29 cellular contexts compared by ENCODE assay signal in the genomic region with DNA sequence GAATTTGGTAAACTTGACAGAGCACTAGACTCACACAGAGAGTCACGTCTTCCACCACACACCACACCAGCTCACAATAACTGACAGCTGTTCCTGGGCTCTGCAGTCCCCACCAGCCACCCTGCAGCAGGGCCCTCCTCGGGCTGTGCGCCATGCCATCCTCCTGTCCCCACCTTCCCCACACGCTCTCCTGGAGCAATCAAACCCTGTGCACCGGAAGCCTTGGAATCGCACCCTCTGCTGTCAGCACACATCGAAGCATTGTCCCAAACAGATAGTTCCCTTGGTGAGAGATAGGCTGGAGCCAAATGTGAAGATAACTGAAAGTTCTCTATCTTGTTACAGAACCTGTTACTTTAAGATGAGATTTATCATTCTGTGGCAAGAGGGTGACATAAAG.
"Had no signal": no experiment of that assay in that cellular context is flagged by ENCODE, and none has a peak within 500 bp of the region (broad histone marks: within the 10 kb centered on the region; RNA-seq: fewer than 3 reads in every experiment).

No MANE protein-coding gene starts in this region.

- ATAC-seq: esophagus mucosa, foreskin keratinocyte, left lobe of liver, pancreas had no signal

- H3K36me3 Mint-ChIP-seq: activated naive CD4-positive, alpha-beta T cell treated with anti-CD3 and anti-CD28 coated beads, Interleukin-2, amount 10 ng/mL, durations not matched to agents 7 days and 5 days; activated naive CD8-positive, alpha-beta T cell treated with anti-CD3 and anti-CD28 coated beads, Interleukin-2, amount 10 ng/mL, durations not matched to agents 7 days and 5 days; brain; mesothelial cell of epicardium; naive B cell had no signal

- H3K27me3 Mint-ChIP-seq: activated CD4-positive, alpha-beta memory T cell treated with anti-CD3 and anti-CD28 coated beads, Interleukin-2, amount 10 ng/mL, durations not matched to agents 7 days and 5 days; activated naive CD4-positive, alpha-beta T cell treated with anti-CD3 and anti-CD28 coated beads, Interleukin-2, amount 10 ng/mL, durations not matched to agents 7 days and 5 days had no signal

- H3K27me3 ChIP-seq: ascending aorta, foreskin keratinocyte, heart left ventricle, pancreas, tibial nerve had no signal

- H3K4me1 ChIP-seq: ascending aorta, foreskin keratinocyte, pancreas, prostate gland, spleen, tibial nerve had no signal

- H3K4me3 Mint-ChIP-seq: activated CD4-positive, alpha-beta memory T cell treated with anti-CD3 and anti-CD28 coated beads, Interleukin-2, amount 10 ng/mL, durations not matched to agents 7 days and 5 days; activated CD4-positive, alpha-beta T cell treated with anti-CD3 and anti-CD28 coated beads, Interleukin-2, amount 10 ng/mL, durations not matched to agents 24 days and 14 days; activated naive CD4-positive, alpha-beta T cell treated with anti-CD3 and anti-CD28 coated beads, Interleukin-2, amount 10 ng/mL, durations not matched to agents 7 days and 5 days; activated naive CD8-positive, alpha-beta T cell treated with anti-CD3 and anti-CD28 coated beads, Interleukin-2, amount 10 ng/mL, durations not matched to agents 7 days and 5 days; activated T-cell treated with anti-CD3 and anti-CD28 coated beads, Interleukin-2, amount 50 U/mL, for 24 hours; brain; mesothelial cell of epicardium; naive B cell; nephron progenitor cell; T-helper 1 cell treated with Interleukin-12 subunit alpha and Interleukin-12 subunit beta and Interleukin-4 antibody, amounts not matched to agents 30 μg/mL and 1 μg/mL, for 36 hours had no signal

- H3K4me1 Mint-ChIP-seq: activated CD4-positive, alpha-beta memory T cell treated with anti-CD3 and anti-CD28 coated beads, Interleukin-2, amount 10 ng/mL, durations not matched to agents 7 days and 5 days; activated CD4-positive, alpha-beta T cell treated with anti-CD3 and anti-CD28 coated beads, Interleukin-2, amount 10 ng/mL, durations not matched to agents 24 days and 14 days; activated naive CD4-positive, alpha-beta T cell treated with anti-CD3 and anti-CD28 coated beads, Interleukin-2, amount 10 ng/mL, durations not matched to agents 7 days and 5 days; activated naive CD8-positive, alpha-beta T cell treated with anti-CD3 and anti-CD28 coated beads, Interleukin-2, amount 10 ng/mL, durations not matched to agents 7 days and 5 days; brain; mesothelial cell of epicardium; naive B cell; nephron progenitor cell had no signal

- H3K27ac Mint-ChIP-seq: activated CD4-positive, alpha-beta memory T cell treated with anti-CD3 and anti-CD28 coated beads, Interleukin-2, amount 10 ng/mL, durations not matched to agents 7 days and 5 days; activated CD4-positive, alpha-beta T cell treated with anti-CD3 and anti-CD28 coated beads, Interleukin-2, amount 10 ng/mL, durations not matched to agents 24 days and 14 days; activated naive CD4-positive, alpha-beta T cell treated with anti-CD3 and anti-CD28 coated beads, Interleukin-2, amount 10 ng/mL, durations not matched to agents 7 days and 5 days; activated naive CD8-positive, alpha-beta T cell treated with anti-CD3 and anti-CD28 coated beads, Interleukin-2, amount 10 ng/mL, durations not matched to agents 7 days and 5 days; activated T-cell treated with anti-CD3 and anti-CD28 coated beads, Interleukin-2, amount 50 U/mL, for 24 hours; brain; mesothelial cell of epicardium; nephron progenitor cell; T-helper 1 cell treated with Interleukin-12 subunit alpha and Interleukin-12 subunit beta and Interleukin-4 antibody, amounts not matched to agents 30 μg/mL and 1 μg/mL, for 36 hours had no signal

- H3K36me3 ChIP-seq: ascending aorta, cardiac muscle cell, heart left ventricle, pancreas, prostate gland, spleen, tibial nerve, WERI-Rb-1 had no signal

- FAIRE-seq: pancreas had no signal

- H3K9me3 ChIP-seq: ascending aorta, heart left ventricle, pancreas, prostate gland, spleen, tibial nerve had no signal

- H3K4me3 ChIP-seq: ascending aorta, cardiac muscle cell, heart left ventricle, pancreas, prostate gland, spleen, tibial nerve had no signal

- H3K9me3 Mint-ChIP-seq: activated CD4-positive, alpha-beta memory T cell treated with anti-CD3 and anti-CD28 coated beads, Interleukin-2, amount 10 ng/mL, durations not matched to agents 7 days and 5 days; activated CD4-positive, alpha-beta T cell treated with anti-CD3 and anti-CD28 coated beads, Interleukin-2, amount 10 ng/mL, durations not matched to agents 24 days and 14 days; activated naive CD4-positive, alpha-beta T cell treated with anti-CD3 and anti-CD28 coated beads, Interleukin-2, amount 10 ng/mL, durations not matched to agents 7 days and 5 days; activated naive CD8-positive, alpha-beta T cell treated with anti-CD3 and anti-CD28 coated beads, Interleukin-2, amount 10 ng/mL, durations not matched to agents 7 days and 5 days; activated T-cell treated with anti-CD3 and anti-CD28 coated beads, Interleukin-2, amount 50 U/mL, for 24 hours; brain; mesothelial cell of epicardium; nephron progenitor cell; T-helper 1 cell treated with Interleukin-12 subunit alpha and Interleukin-12 subunit beta and Interleukin-4 antibody, amounts not matched to agents 30 μg/mL and 1 μg/mL, for 36 hours had no signal

- DNase-seq: activated CD4-positive, alpha-beta memory T cell treated with anti-CD3 and anti-CD28 coated beads, Interleukin-2, amount 10 ng/mL, durations not matched to agents 7 days and 5 days; activated CD4-positive, alpha-beta T cell treated with anti-CD3 and anti-CD28 coated beads, Interleukin-2, amount 10 ng/mL, durations not matched to agents 24 days and 14 days; activated CD4-positive, CD25-positive, alpha-beta regulatory T cell treated with anti-CD3 and anti-CD28 coated beads, Interleukin-2, amount 50 U/mL, for 72 hours; activated CD8-positive, alpha-beta memory T cell treated with anti-CD3 and anti-CD28 coated beads, Interleukin-2, amount 50 U/mL, for 48 hours; activated gamma-delta T cell; activated naive CD4-positive, alpha-beta T cell treated with anti-CD3 and anti-CD28 coated beads, Interleukin-2, amount 10 ng/mL, durations not matched to agents 7 days and 5 days; activated naive CD8-positive, alpha-beta T cell treated with anti-CD3 and anti-CD28 coated beads, Interleukin-2, amount 10 ng/mL, durations not matched to agents 7 days and 5 days; activated T-cell treated with anti-CD3 and anti-CD28 coated beads, Interleukin-2, amount 50 U/mL, for 24 hours; cortex of kidney; foreskin keratinocyte; hypothalamus; naive B cell; nephron progenitor cell; pancreas; spleen; stimulated activated naive CD4-positive, alpha-beta T cell; SW 1271; T1000; WERI-Rb-1 had no signal

- H3K27ac ChIP-seq: ascending aorta, cardiac muscle cell, foreskin keratinocyte, heart left ventricle, pancreas, prostate gland, spleen, tibial nerve, WERI-Rb-1 had no signal
